Comparison of ENCODE assay signal across 11 cellular contexts in the genomic region with DNA sequence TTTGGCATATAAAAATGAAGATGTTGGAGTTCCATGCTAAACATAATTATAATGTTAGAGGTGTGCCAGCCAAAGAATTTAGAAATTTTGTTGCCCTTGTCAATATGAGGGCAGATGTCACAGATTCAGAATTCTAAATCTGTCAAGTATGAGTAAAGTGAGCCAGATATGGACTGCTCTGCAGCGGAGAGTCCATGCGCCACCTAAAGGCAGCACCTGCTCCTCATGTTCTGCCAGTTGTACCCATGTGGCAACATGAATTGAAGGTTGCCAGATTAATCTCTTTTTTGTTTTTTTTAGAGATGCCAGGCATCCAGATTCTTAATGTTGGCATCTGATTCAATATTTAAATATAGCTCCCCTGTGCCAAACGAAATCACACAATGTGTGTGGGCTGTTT.
DNase-seq lines count a peak whose midpoint lies in the region; ATAC-seq, FAIRE-seq and TF ChIP-seq lines count a peak whose summit lies in the region.
"Had no signal": no experiment of that assay in that cellular context is flagged by ENCODE, and none has a peak within 500 bp of the region (broad histone marks: within the 10 kb centered on the region; RNA-seq: fewer than 3 reads in every experiment).

No MANE protein-coding gene starts in this region.

- no peak overlapping the region for H3K27ac Mint-ChIP-seq in activated naive CD4-positive, alpha-beta T cell treated with anti-CD3 and anti-CD28 coated beads, Interleukin-2, amount 50 U/mL, for 72 hours
- H3K27ac Mint-ChIP-seq: activated T-cell treated with anti-CD3 and anti-CD28 coated beads, Interleukin-2, amount 50 U/mL, for 72 hours; effector memory CD8-positive, alpha-beta T cell had no signal

- H3K9me3 ChIP-seq in WERI-Rb-1 (ENCODE audit: severe bottlenecking): no peaks in the 10 kb centered on the region
- H3K9me3 ChIP-seq in pancreas: no peaks in the 10 kb centered on the region
- H3K9me3 ChIP-seq: SJCRH30 had no signal

- H3K27ac ChIP-seq in WERI-Rb-1: no peak overlapping the region
- no peak overlapping the region for H3K27ac ChIP-seq in pancreas
- H3K27ac ChIP-seq: SJCRH30 had no signal

- WGBS in pancreas, 2 donors: 14 to 22% methylated on average over 3 of the region's 3 CpGs

- DNase-seq in GM13977 (ENCODE audit: low spot score) (no peak), NCI-H1092 treated with DMSO at 0.1 percent for 48 hours (lab: John Stamatoyannopoulos, UW) (peak; percentile 17), WERI-Rb-1 (peak; percentile 43), pancreas (peak in 2 of 6 donors; percentile 26 to 54)
- no peak for DNase-seq in stimulated activated CD4-positive, alpha-beta T cell treated with anti-CD3 and anti-CD28 coated beads, Interleukin-15, amount 100 ng/mL, for 24 hours
- no peak for DNase-seq in activated naive CD4-positive, alpha-beta T cell treated with anti-CD3 and anti-CD28 coated beads, Interleukin-2, amount 50 U/mL, for 72 hours (ENCODE audit: low spot score in 2 of 2)
- DNase-seq: activated T-cell treated with anti-CD3 and anti-CD28 coated beads, Interleukin-2, amount 50 U/mL, for 72 hours; effector memory CD8-positive, alpha-beta T cell; SJCRH30 had no signal

- FAIRE-seq in pancreas (lab: Jason Lieb, UNC): no peak
- FAIRE-seq: islet of Langerhans had no signal

- in situ Hi-C loops in GM13977 (cut with MboI; ENCODE audit: low pct_unique_long_range_greater_than_20kb, low sequenced_read_pairs, unreplicated experiment): loop anchor here (25.0 kb wide), 1 partner anchor 852 kb away; a partner anchor contains a TSS

- no peaks in the 10 kb centered on the region for H3K27me3 ChIP-seq in WERI-Rb-1 (ENCODE audit: insufficient read depth, low read depth, severe bottlenecking)
- H3K27me3 ChIP-seq in pancreas: no peaks in the 10 kb centered on the region
- H3K27me3 ChIP-seq: SJCRH30 had no signal

- TF ChIP-seq CTCF in GM13977 (IDR thresholded peaks at IDR 0.05; ENCODE audit: extremely low read depth, insufficient read depth, missing control alignments) (peak; percentile 33), WERI-Rb-1 (IDR thresholded peaks at IDR 0.05; ENCODE audit: low read depth, low read length) (peak; percentile 73), pancreas (IDR thresholded peaks at IDR 0.05) (peak in 3 of 4 donors; percentile 9 to 20 (median 18))

- intact Hi-C loops in pancreas (cut with DNase I): no loop called here

- no peaks in the 10 kb centered on the region for H3K4me1 ChIP-seq in pancreas
- H3K4me1 ChIP-seq: SJCRH30 had no signal

- H3K36me3 Mint-ChIP-seq in activated naive CD4-positive, alpha-beta T cell treated with anti-CD3 and anti-CD28 coated beads, Interleukin-2, amount 50 U/mL, for 72 hours: no peaks in the 10 kb centered on the region

- no peak overlapping the region for H3K4me3 ChIP-seq in WERI-Rb-1 (ENCODE audit: low read depth, low read length)
- no peak overlapping the region for H3K4me3 ChIP-seq in pancreas
- H3K4me3 ChIP-seq: SJCRH30 had no signal

- ATAC-seq in pancreas (peak in 3 of 4 donors; percentile 37 to 60 (median 54)), GM21381 (IDR thresholded peaks at IDR 0.05; ENCODE audit: unreplicated experiment) (no peak)
- no peak for ATAC-seq in activated naive CD4-positive, alpha-beta T cell treated with anti-CD3 and anti-CD28 coated beads, Interleukin-2, amount 50 U/mL, for 72 hours
- ATAC-seq: activated T-cell treated with anti-CD3 and anti-CD28 coated beads, Interleukin-2, amount 50 U/mL, for 72 hours; effector memory CD8-positive, alpha-beta T cell had no signal

- H3K36me3 ChIP-seq in WERI-Rb-1 (no peaks in the 10 kb centered on the region), pancreas (no peaks in the 10 kb centered on the region)
- H3K36me3 ChIP-seq: SJCRH30 had no signal

- H3K9me3 Mint-ChIP-seq in activated naive CD4-positive, alpha-beta T cell treated with anti-CD3 and anti-CD28 coated beads, Interleukin-2, amount 50 U/mL, for 72 hours: peaks cover 10 to 19% of the 10 kb centered on the region in 2 donors

Comparison
In these comparisons a context has a peak if more than half of its experiments do, and no peak if none do; other contexts are left out.
1. DNase-seq: peak in NCI-H1092 treated with DMSO at 0.1 percent for 48 hours (single experiment) and WERI-Rb-1 (single experiment); none in GM13977 (single experiment), stimulated activated CD4-positive, alpha-beta T cell treated with anti-CD3 and anti-CD28 coated beads, Interleukin-15, amount 100 ng/mL, for 24 hours (single experiment) and activated naive CD4-positive, alpha-beta T cell treated with anti-CD3 and anti-CD28 coated beads, Interleukin-2, amount 50 U/mL, for 72 hours (0 of 2).
2. CTCF ChIP-seq: peak in every context shown above with its lines; median percentile 73 in WERI-Rb-1; 33 in GM13977; 18 in pancreas.
3. ATAC-seq: peak in pancreas (3 of 4); none in activated naive CD4-positive, alpha-beta T cell treated with anti-CD3 and anti-CD28 coated beads, Interleukin-2, amount 50 U/mL, for 72 hours (0 of 2) and GM21381 (single experiment).